10 cellular contexts compared by ENCODE assay signal in the genomic region with DNA sequence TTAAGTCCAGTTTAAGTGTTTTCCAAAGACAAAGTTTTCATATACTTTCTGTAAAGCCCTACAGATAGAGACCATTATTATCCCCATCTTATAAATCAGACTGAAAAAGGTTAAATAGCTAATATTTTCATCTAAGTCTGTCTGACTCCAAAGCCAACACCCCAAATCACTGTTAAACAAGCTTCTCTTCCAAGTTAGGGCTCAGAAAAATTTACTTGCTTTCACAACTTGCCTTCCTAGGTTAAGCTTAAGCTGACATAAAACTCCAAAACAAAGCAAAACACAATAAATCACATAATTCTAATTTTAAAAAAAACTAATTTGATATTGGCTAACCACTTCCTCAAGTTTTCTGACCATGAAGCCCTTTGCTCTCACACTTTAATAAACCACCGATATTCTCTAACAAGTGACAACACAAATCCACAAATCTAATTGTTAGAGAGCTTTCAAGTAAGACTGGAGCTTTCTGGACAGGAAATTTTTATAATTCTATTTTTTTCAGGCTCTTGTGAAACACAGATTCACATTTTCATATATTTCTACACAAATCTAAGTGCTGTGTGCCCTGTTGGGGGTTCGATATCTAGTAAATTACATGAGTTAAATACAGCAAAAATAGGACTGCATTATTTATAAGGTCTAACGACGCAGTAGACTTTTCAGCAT. TPM values are rescaled to one million over a fixed set of nuclear protein-coding genes. Genes with fewer than 3 reads are reported as not detected.
DNase-seq lines count a peak whose midpoint lies in the region; ATAC-seq and TF ChIP-seq lines count a peak whose summit lies in the region.
"Had no signal": no experiment of that assay in that cellular context is flagged by ENCODE, and none has a peak within 500 bp of the region (broad histone marks: within the 10 kb centered on the region; RNA-seq: fewer than 3 reads in every experiment).

No MANE protein-coding gene starts in this region.

- 11% methylated on average over 4 of the region's 4 CpGs for WGBS in prostate gland

- no peaks in the 10 kb centered on the region for H3K36me3 Mint-ChIP-seq in activated T-cell treated with anti-CD3 and anti-CD28 coated beads, Interleukin-2, amount 50 U/mL, for 72 hours (ENCODE audit: insufficient read depth in 2 of 2)
- no peaks in the 10 kb centered on the region for H3K36me3 Mint-ChIP-seq in CD14-positive monocyte
- H3K36me3 Mint-ChIP-seq: naive B cell had no signal

- no peak for TF ChIP-seq POLR2A in prostate gland (IDR thresholded peaks at IDR 0.05)

- TF ChIP-seq CTCF in RWPE2 (IDR thresholded peaks at IDR 0.05; ENCODE audit: poor library complexity, severe bottlenecking) = no peak
- no peak for TF ChIP-seq CTCF in prostate gland (IDR thresholded peaks at IDR 0.05)
- TF ChIP-seq CTCF in CD14-positive monocyte (IDR thresholded peaks at IDR 0.05) = no peak

- peak overlapping the region; percentile 98 for H3K4me2 ChIP-seq in BLaER1

- H3K27me3 ChIP-seq in BLaER1 (peaks cover 42% of the 10 kb centered on the region), RWPE2 (ENCODE audit: insufficient read depth, poor library complexity, severe bottlenecking) (no peaks in the 10 kb centered on the region), prostate gland (replicated peaks; ENCODE audit: insufficient read depth) (no peaks in the 10 kb centered on the region)

- DNase-seq in RWPE2 (ENCODE audit: low spot score) (no peak), fibroblast of peridontal ligament (ENCODE audit: extremely low read depth) (peak; percentile 38), prostate gland (ENCODE audit: low spot score) (no peak), CD14-positive monocyte (ENCODE audit: low spot score) (no peak), germinal center (ENCODE audit: low spot score) (no peak)
- DNase-seq in activated T-cell treated with anti-CD3 and anti-CD28 coated beads, Interleukin-2, amount 50 U/mL, for 72 hours = no peak
- DNase-seq: stimulated activated naive B cell treated with anti-CD40 and anti-IgM and Interleukin-4, amounts not matched to agents 10 μg/mL and 1 μg/mL and 100 μg/mL, for 72 hours had no signal

- H3K4me1 Mint-ChIP-seq in activated T-cell treated with anti-CD3 and anti-CD28 coated beads, Interleukin-2, amount 50 U/mL, for 72 hours (ENCODE audit: low read depth) = peaks cover 12% of the 10 kb centered on the region
- H3K4me1 Mint-ChIP-seq in CD14-positive monocyte = peaks cover 14% of the 10 kb centered on the region

- H3K9me3 ChIP-seq in BLaER1 (no peaks in the 10 kb centered on the region), RWPE2 (ENCODE audit: severe bottlenecking) (no peaks in the 10 kb centered on the region), prostate gland (no peaks in the 10 kb centered on the region)

- H3K9ac ChIP-seq in BLaER1 = no peak overlapping the region

- H3K9me3 Mint-ChIP-seq in activated T-cell treated with anti-CD3 and anti-CD28 coated beads, Interleukin-2, amount 50 U/mL, for 72 hours = no peaks in the 10 kb centered on the region
- H3K9me3 Mint-ChIP-seq in CD14-positive monocyte = peaks cover 0 to 12% (median 7%) of the 10 kb centered on the region in 7 donors
- H3K9me3 Mint-ChIP-seq: naive B cell; stimulated activated naive B cell treated with anti-CD40 and anti-IgM and Interleukin-4, amounts not matched to agents 10 μg/mL and 1 μg/mL and 100 μg/mL, for 72 hours had no signal

- peaks cover 45% of the 10 kb centered on the region for H3K27me3 Mint-ChIP-seq in activated T-cell treated with anti-CD3 and anti-CD28 coated beads, Interleukin-2, amount 50 U/mL, for 72 hours (ENCODE audit: low read depth)
- peaks cover 54 to 60% (median 60%) of the 10 kb centered on the region in 3 donors for H3K27me3 Mint-ChIP-seq in CD14-positive monocyte (ENCODE audit: low read depth in 3 of 3)

- H3K4me3 ChIP-seq in BLaER1 = peak overlapping the region; percentile 79
- peak overlapping the region; percentile 76 for H3K4me3 ChIP-seq in RWPE2 (ENCODE audit: severe bottlenecking)
- H3K4me3 ChIP-seq in prostate gland = peak overlapping the region; percentile 82 to 91

- no peak for ATAC-seq in RWPE2 (ENCODE audit: low read depth)
- ATAC-seq in activated T-cell treated with anti-CD3 and anti-CD28 coated beads, Interleukin-2, amount 50 U/mL, for 72 hours (replicated peaks in 1 of 2) = no peak
- no peak for ATAC-seq in GM19397 (IDR thresholded peaks at IDR 0.05; ENCODE audit: unreplicated experiment)

- peaks cover 40% of the 10 kb centered on the region for H3K4me1 ChIP-seq in BLaER1
- H3K4me1 ChIP-seq in RWPE2 (ENCODE audit: insufficient read depth, poor library complexity, severe bottlenecking) = peaks cover 10% of the 10 kb centered on the region
- H3K4me1 ChIP-seq in prostate gland (replicated peaks) = no peaks in the 10 kb centered on the region

- H3K27ac ChIP-seq in BLaER1 (no peak overlapping the region), RWPE2 (ENCODE audit: poor library complexity, severe bottlenecking) (peak overlapping the region; percentile 90), prostate gland (peak overlapping the region; percentile 89 to 90)

- no peak overlapping the region for H3K27ac Mint-ChIP-seq in activated T-cell treated with anti-CD3 and anti-CD28 coated beads, Interleukin-2, amount 50 U/mL, for 72 hours
- H3K27ac Mint-ChIP-seq in CD14-positive monocyte = no peak overlapping the region
- H3K27ac Mint-ChIP-seq: stimulated activated naive B cell treated with anti-CD40 and anti-IgM and Interleukin-4, amounts not matched to agents 10 μg/mL and 1 μg/mL and 100 μg/mL, for 72 hours had no signal

- H3K36me3 ChIP-seq in BLaER1 (no peaks in the 10 kb centered on the region), RWPE2 (ENCODE audit: low read depth) (peaks cover 11% of the 10 kb centered on the region), prostate gland (no peaks in the 10 kb centered on the region)

- 0 out of 2 replicates have a peak, but pooled peaks cover 11% of the 10 kb centered on the region for H4K20me1 ChIP-seq in BLaER1

- intact Hi-C loops in prostate gland (cut with DNase I) (loop anchor here (10.0 kb wide), 1 partner anchor 146 kb away; a partner anchor contains a TSS), CD14-positive monocyte (cut with micrococcal nuclease) (no loop called here)

- H3K4me3 Mint-ChIP-seq in activated T-cell treated with anti-CD3 and anti-CD28 coated beads, Interleukin-2, amount 50 U/mL, for 72 hours = peak overlapping the region in 1 of 2 donors; percentile 88
- peak overlapping the region in 1 of 2 donors; percentile 95 for H3K4me3 Mint-ChIP-seq in CD14-positive monocyte

RNA-seq across cellular contexts. Expression of a gene that starts 2.2 kb away (rescaled TPM):
- 10 to 100 TPM; 49.4 to 61.5 TPM for total RNA-seq in prostate gland
- total RNA-seq in activated T-cell treated with anti-CD3 and anti-CD28 coated beads, Interleukin-2, amount 50 U/mL, for 72 hours = under 1 TPM; 0.32 to 0.34 TPM
- polyA plus RNA-seq in CD14-positive monocyte = under 1 TPM in 1 of 2 donors, not detected in 1; 0.03 TPM

Comparison
In these comparisons a context has a peak if more than half of its experiments do, and no peak if none do; other contexts are left out.
1. RNA of a gene that starts 2.2 kb away (total RNA-seq): 49.4 to 61.5 TPM in prostate gland; 0.32 to 0.34 TPM in activated T-cell treated with anti-CD3 and anti-CD28 coated beads, Interleukin-2, amount 50 U/mL, for 72 hours; every median in the first group is over 10 times any median in the second.
2. Peak in every context shown above with its lines, with median percentiles within 50 percentile points of each other: H3K4me3 ChIP-seq.